9 cellular contexts compared by ENCODE assay signal in the genomic region with DNA sequence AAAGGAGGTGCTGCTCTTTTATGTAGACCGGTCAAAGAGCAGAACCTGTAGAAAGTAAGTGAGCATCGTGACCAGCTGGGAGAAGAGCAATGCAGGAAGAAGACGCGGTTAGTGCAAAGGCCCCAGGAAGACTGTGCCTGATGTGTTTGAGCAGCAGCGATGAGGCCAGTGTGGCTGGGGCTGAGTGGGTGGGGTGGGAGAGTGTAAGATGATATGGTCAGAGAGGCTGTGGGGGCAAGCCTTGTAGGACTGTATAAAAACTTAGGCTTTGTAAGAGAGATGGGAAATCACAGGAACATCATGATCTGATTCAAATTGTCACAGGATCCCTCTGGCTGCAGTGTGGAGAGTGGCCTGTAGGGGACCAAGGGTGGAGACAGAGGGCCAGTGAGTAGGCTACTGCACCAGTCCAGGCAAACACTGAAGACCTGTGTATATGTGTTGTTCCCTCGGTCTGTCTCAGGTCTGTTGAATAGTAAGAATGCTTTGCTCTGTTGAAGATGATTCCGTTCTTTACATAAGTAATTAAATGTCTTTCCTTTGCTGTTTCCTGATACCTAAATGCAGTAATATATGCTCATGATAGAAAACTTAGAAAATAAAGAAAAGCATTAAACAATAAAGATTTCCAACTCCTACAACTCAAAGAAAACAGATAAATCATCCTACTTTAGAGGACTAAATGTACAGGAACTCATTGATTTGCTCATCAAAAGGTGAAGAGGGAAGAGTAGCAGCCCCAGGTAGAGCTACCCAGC. TPM values are rescaled to one million over a fixed set of nuclear protein-coding genes. Genes with fewer than 3 reads are reported as not detected.
DNase-seq lines count a peak whose midpoint lies in the region; ATAC-seq, FAIRE-seq and TF ChIP-seq lines count a peak whose summit lies in the region.
"Had no signal": no experiment of that assay in that cellular context is flagged by ENCODE, and none has a peak within 500 bp of the region (broad histone marks: within the 10 kb centered on the region; RNA-seq: fewer than 3 reads in every experiment).

No MANE protein-coding gene starts in this region.

- H3K27me3 ChIP-seq in GM23338 (ENCODE audit: insufficient read depth) (no peaks in the 10 kb centered on the region), PC-9 (ENCODE audit: insufficient read depth, low read depth) (no peaks in the 10 kb centered on the region), bronchial epithelial cell (ENCODE audit: control insufficient read depth, insufficient read depth, low read length) (no peaks in the 10 kb centered on the region), osteoblast (ENCODE audit: insufficient read depth, low read length) (peaks cover 17% of the 10 kb centered on the region), esophagus muscularis mucosa (no peaks in the 10 kb centered on the region)

- intact Hi-C loops in Calu3 (cut with micrococcal nuclease; ENCODE audit: unreplicated experiment), result no loop called here
- intact Hi-C loops in PC-9 (cut with micrococcal nuclease; ENCODE audit: unreplicated experiment), result no loop called here
- intact Hi-C loops in esophagus muscularis mucosa (cut with DNase I), result no loop called here

- TF ChIP-seq CTCF in Calu3 (IDR thresholded peaks at IDR 0.05; ENCODE audit: unreplicated experiment) (peak; percentile 90), GM23338 (conservative IDR thresholded peaks at IDR 0.05; ENCODE audit: low read depth in 2 of 2) (peak; percentile 66 to 67), PC-9 (conservative IDR thresholded peaks at IDR 0.05) (peak; percentile 79), bronchial epithelial cell (IDR thresholded peaks at IDR 0.05; ENCODE audit: insufficient read depth, low read length, severe bottlenecking) (peak; percentile 49), osteoblast (IDR thresholded peaks at IDR 0.05; ENCODE audit: extremely low read depth, low read depth, low read length) (peak; percentile 57), esophagus muscularis mucosa (IDR thresholded peaks at IDR 0.05) (peak in 1 of 3 experiments; percentile 28)

- peaks cover 47% of the 10 kb centered on the region for H3K4me1 Mint-ChIP-seq in Calu3 (ENCODE audit: low read depth, unreplicated experiment)
- H3K4me1 Mint-ChIP-seq in GM23338, result peaks cover 7% of the 10 kb centered on the region

- H3F3A ChIP-seq in GM23338 (replicated peaks; ENCODE audit: low read depth) (no peaks in the 10 kb centered on the region), PC-9 (ENCODE audit: insufficient read depth, low read depth) (peaks cover 10% of the 10 kb centered on the region; the same call in 1 of the 2 replicates)

- 73% methylated on average over 7 of the region's 7 CpGs for WGBS in esophagus muscularis mucosa

- H3K36me3 Mint-ChIP-seq in Calu3 (ENCODE audit: insufficient read depth, unreplicated experiment), result peaks cover 6% of the 10 kb centered on the region
- no peaks in the 10 kb centered on the region for H3K36me3 Mint-ChIP-seq in GM23338 (ENCODE audit: low read depth)

- no peak for FAIRE-seq in bronchial epithelial cell (lab: Jason Lieb, UNC)
- FAIRE-seq: islet of Langerhans had no signal

- H3K4me3 Mint-ChIP-seq in Calu3 (ENCODE audit: low read depth, unreplicated experiment), result no peak overlapping the region
- H3K4me3 Mint-ChIP-seq in GM23338, result no peak overlapping the region

- TF ChIP-seq POLR2A in esophagus muscularis mucosa (IDR thresholded peaks at IDR 0.05; ENCODE audit: low read depth), result no peak

- peak; percentile 84 for ATAC-seq in GM23338

- peak; percentile 84 for DNase-seq in Calu3
- peak; percentile 75 for DNase-seq in GM23338 (ENCODE audit: low spot score)
- DNase-seq in PC-9, result peak in 1 of 2 experiments; percentile 31
- no peak for DNase-seq in bronchial epithelial cell (ENCODE audit: low read depth)
- peak; percentile 77 for DNase-seq in osteoblast (ENCODE audit: insufficient read length, low spot score, missing footprints)
- DNase-seq in anterior cingulate cortex (lab: John Stamatoyannopoulos, UW), result no peak
- DNase-seq in esophagus muscularis mucosa (ENCODE audit: extremely low spot score), result no peak
- no peak for DNase-seq in NCI-H510A (lab: John Stamatoyannopoulos, UW)

- H3K9me3 Mint-ChIP-seq in Calu3 (ENCODE audit: low read depth, unreplicated experiment) (no peaks in the 10 kb centered on the region), GM23338 (no peaks in the 10 kb centered on the region)

- no peak overlapping the region for H3K27ac ChIP-seq in GM23338 (ENCODE audit: low read depth)
- H3K27ac ChIP-seq in PC-9, result no peak overlapping the region
- H3K27ac ChIP-seq in osteoblast (ENCODE audit: low read depth, low read length), result no peak overlapping the region
- H3K27ac ChIP-seq in esophagus muscularis mucosa (replicated peaks in 1 of 4), result no peak overlapping the region

- H3K79me2 ChIP-seq in GM23338 (replicated peaks; ENCODE audit: insufficient read depth) (no peaks in the 10 kb centered on the region), PC-9 (ENCODE audit: low read depth) (no peaks in the 10 kb centered on the region), osteoblast (ENCODE audit: insufficient read depth, low read length) (no peaks in the 10 kb centered on the region)

- H3K4me1 ChIP-seq in GM23338 (ENCODE audit: insufficient read depth) (no peaks in the 10 kb centered on the region; the same call in 1 of the 2 replicates), PC-9 (replicated peaks; ENCODE audit: insufficient read depth) (peaks cover 39% of the 10 kb centered on the region), osteoblast (ENCODE audit: insufficient read depth, low read length) (no peaks in the 10 kb centered on the region), esophagus muscularis mucosa (peaks cover 0 to 25% (median 16%) of the 10 kb centered on the region in 4 donors)

- no peaks in the 10 kb centered on the region for H4K20me1 ChIP-seq in GM23338 (replicated peaks; ENCODE audit: insufficient read depth)
- H4K20me1 ChIP-seq in PC-9 (ENCODE audit: insufficient read depth), result no peaks in the 10 kb centered on the region
- H4K20me1 ChIP-seq in osteoblast (ENCODE audit: insufficient read depth, low read length), result no peaks in the 10 kb centered on the region

- H3K4me2 ChIP-seq in GM23338 (no peak overlapping the region), PC-9 (no peak overlapping the region), osteoblast (ENCODE audit: insufficient read depth, low read length) (no peak overlapping the region)

- no peak for TF ChIP-seq EP300 in esophagus muscularis mucosa (IDR thresholded peaks at IDR 0.05)

- H3K27ac Mint-ChIP-seq in Calu3 (ENCODE audit: unreplicated experiment) (no peak overlapping the region), GM23338 (no peak overlapping the region)

- BruUV-seq in Calu3 (replicated peaks; lab: Mats Ljungman, UMichigan) (no TSS peak), PC-9 (replicated peaks; lab: Mats Ljungman, UMichigan) (no TSS peak)

- peaks cover 30% of the 10 kb centered on the region for H3K27me3 Mint-ChIP-seq in Calu3 (ENCODE audit: unreplicated experiment)
- peaks cover 5% of the 10 kb centered on the region for H3K27me3 Mint-ChIP-seq in GM23338 (ENCODE audit: insufficient read depth, low read depth, poor library complexity)

- H3K36me3 ChIP-seq in GM23338 (ENCODE audit: insufficient read depth) (no peaks in the 10 kb centered on the region), PC-9 (ENCODE audit: low read depth) (no peaks in the 10 kb centered on the region), bronchial epithelial cell (ENCODE audit: control insufficient read depth, insufficient read depth, low read length) (no peaks in the 10 kb centered on the region), osteoblast (ENCODE audit: insufficient read depth, low read length) (no peaks in the 10 kb centered on the region), esophagus muscularis mucosa (no peaks in the 10 kb centered on the region)

- H3K9me2 ChIP-seq in GM23338 (ENCODE audit: insufficient read depth) (no peaks in the 10 kb centered on the region), PC-9 (ENCODE audit: insufficient read depth) (no peaks in the 10 kb centered on the region; the same call in none of the 2 replicates)

- CTCF ChIA-PET in Calu3 (lab: Charles Lee) (interaction anchor here (0.6 to 1.5 kb wide), 5 partner anchors 9 to 309 kb away, joined by 3 to 8 read pairs (median 4); a partner anchor contains a TSS), PC-9 (lab: Charles Lee) (interaction anchor here (0.6 to 0.9 kb wide), 2 partner anchors 10 to 112 kb away, joined by 3 to 4 read pairs; no protein-coding TSS in a partner anchor)

- H3K9me3 ChIP-seq in PC-9 (ENCODE audit: insufficient read depth, low read depth) (no peaks in the 10 kb centered on the region), osteoblast (ENCODE audit: low read depth, low read length) (no peaks in the 10 kb centered on the region), esophagus muscularis mucosa (no peaks in the 10 kb centered on the region)

- H2AFZ ChIP-seq in GM23338 (no peak overlapping the region), PC-9 (no peak overlapping the region), osteoblast (ENCODE audit: low read length) (no peak overlapping the region)

- POLR2A ChIA-PET in PC-9 (lab: Charles Lee; ENCODE audit: unreplicated experiment), result no interaction called here

- H3K4me3 ChIP-seq in GM23338 (no peak overlapping the region), PC-9 (no peak overlapping the region), bronchial epithelial cell (ENCODE audit: low read depth, low read length) (no peak overlapping the region), osteoblast (ENCODE audit: insufficient read depth, low read length) (no peak overlapping the region), esophagus muscularis mucosa (no peak overlapping the region)

TF ChIP-seq in GM23338, 12 proteins besides CTCF, POLR2A, EP300 and RAD21 (continues in another document):
- no peak for TF ChIP-seq NANOG (IDR thresholded peaks at IDR 0.05; ENCODE audit: borderline replicate concordance)
- no peak for TF ChIP-seq ZNF114 (CRISPR knock-in tag; IDR thresholded peaks at IDR 0.05)

RNA-seq across cellular contexts. Expression of a gene that starts 23.6 kb away (rescaled TPM):
- total RNA-seq in Calu3 (2022), result 295 TPM in 2 replicates
- 27.2 and 28.0 TPM in 2 replicates for total RNA-seq in GM23338 (2014; rRNA removed; shearing (Covaris generic))
- 155 and 161 TPM in 2 replicates for polyA plus RNA-seq in GM23338 (2016; fragmentation: Nextera tagmentation; extraction: Ambion mirVana)
- total RNA-seq in PC-9 (2021), result 159 and 185 TPM in 2 replicates
- total RNA-seq in bronchial epithelial cell, result not detected in 2 replicates
- not detected in 2 replicates for total RNA-seq in osteoblast
- 1 to 10 TPM in 2 of 4 donors, not detected in 2; 2.1 to 2.6 TPM for total RNA-seq in esophagus muscularis mucosa

RNA-seq across cellular contexts. Expression of a gene that starts 30.0 kb away (rescaled TPM):
- total RNA-seq in Calu3 (2022), result 192 and 193 TPM in 2 replicates
- total RNA-seq in GM23338 (2014; rRNA removed; shearing (Covaris generic)), result 55.5 and 63.1 TPM in 2 replicates
- 48.2 and 48.4 TPM in 2 replicates for polyA plus RNA-seq in GM23338 (2016; fragmentation: Nextera tagmentation; extraction: Ambion mirVana)
- 101 and 121 TPM in 2 replicates for total RNA-seq in PC-9 (2021)
- total RNA-seq in bronchial epithelial cell, result 14.7 and 20.1 TPM in 2 replicates
- 52.8 and 56.6 TPM in 2 replicates for total RNA-seq in osteoblast
- 10 to 100 TPM; 64.4 to 90.9 (median 80.4) TPM for total RNA-seq in esophagus muscularis mucosa

RNA-seq across cellular contexts. Expression of a gene that starts 37.9 kb away (rescaled TPM):
- total RNA-seq in Calu3 (2022) (105 and 113 TPM in 2 replicates), PC-9 (2021) (69.0 and 77.1 TPM in 2 replicates), bronchial epithelial cell (12.9 and 18.2 TPM in 2 replicates), osteoblast (8.7 and 13.0 TPM in 2 replicates), esophagus muscularis mucosa (100 to 1,000 TPM in 2 of 4 donors, 10 to 100 TPM in 2; 63.0 to 130 (median 109) TPM)
- 25.8 and 28.0 TPM in 2 replicates for total RNA-seq in GM23338 (2014; rRNA removed; shearing (Covaris generic))
- 62.5 and 64.4 TPM in 2 replicates for polyA plus RNA-seq in GM23338 (2016; fragmentation: Nextera tagmentation; extraction: Ambion mirVana)

Comparison
In these comparisons a context has a peak if more than half of its experiments do, and no peak if none do; other contexts are left out.
1. DNase-seq: peak in Calu3 (single experiment), GM23338 (single experiment) and osteoblast (single experiment); none in bronchial epithelial cell (single experiment), anterior cingulate cortex (0 of 58), esophagus muscularis mucosa (single experiment) and NCI-H510A (single experiment).